ENCODE assay signal across 8 cellular contexts in the genomic region with DNA sequence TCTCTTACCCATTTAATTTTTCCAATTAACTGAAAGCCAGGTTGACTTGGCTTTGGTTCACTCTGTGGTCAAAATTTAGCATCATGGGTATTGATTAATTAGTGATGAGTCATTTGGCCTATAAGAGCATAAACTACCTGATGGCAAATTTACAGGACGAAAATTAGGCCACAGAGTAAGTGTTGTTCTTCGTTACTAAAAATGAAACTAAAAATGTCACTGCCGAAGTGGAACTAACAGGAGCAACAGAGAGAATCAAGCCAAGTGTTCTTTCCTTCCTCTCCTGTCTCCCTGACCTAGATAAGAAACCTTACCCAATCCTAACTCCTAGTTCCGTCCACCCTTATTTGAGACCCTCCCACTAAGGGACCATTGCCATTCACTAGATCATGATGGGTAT.
DNase-seq lines count a peak whose midpoint lies in the region; ATAC-seq, FAIRE-seq and TF ChIP-seq lines count a peak whose summit lies in the region.

No MANE protein-coding gene starts in this region.

- H3K27ac Mint-ChIP-seq in CD4-positive, alpha-beta T cell = peak overlapping the region; percentile 54
- peak overlapping the region in 1 of 2 donors; percentile 45 for H3K27ac Mint-ChIP-seq in activated naive CD4-positive, alpha-beta T cell treated with anti-CD3 and anti-CD28 coated beads, Interleukin-2, amount 50 U/mL, for 72 hours

- H3K9me3 Mint-ChIP-seq in CD4-positive, alpha-beta T cell = no peaks in the 10 kb centered on the region
- no peaks in the 10 kb centered on the region for H3K9me3 Mint-ChIP-seq in activated naive CD4-positive, alpha-beta T cell treated with anti-CD3 and anti-CD28 coated beads, Interleukin-2, amount 50 U/mL, for 72 hours

- no peak overlapping the region for H3K27ac ChIP-seq in CD4-positive, alpha-beta T cell (ENCODE audit: low read depth, low read length)

- POLR2A ChIA-PET in CD4-positive, alpha-beta T cell (lab: Charles Lee) = no interaction called here

- no peaks in the 10 kb centered on the region for H3K9me3 ChIP-seq in CD4-positive, alpha-beta T cell (ENCODE audit: control insufficient read depth, low read length)
- no peaks in the 10 kb centered on the region for H3K9me3 ChIP-seq in mononuclear cell (ENCODE audit: low read depth, low read length)

- no peaks in the 10 kb centered on the region for H3K27me3 ChIP-seq in CD4-positive, alpha-beta T cell (ENCODE audit: control insufficient read depth, insufficient read depth, low read length)
- H3K27me3 ChIP-seq in mononuclear cell (ENCODE audit: insufficient read depth, low read length) = no peaks in the 10 kb centered on the region

- no peak for TF ChIP-seq CTCF in CD4-positive, alpha-beta T cell (IDR thresholded peaks at IDR 0.05)

- intact Hi-C loops in CD4-positive, alpha-beta T cell (cut with DNase I, micrococcal nuclease) = no loop called here

- DNase-seq in CD4-positive, alpha-beta T cell = no peak
- DNase-seq in activated naive CD4-positive, alpha-beta T cell treated with anti-CD3 and anti-CD28 coated beads, Interleukin-2, amount 50 U/mL, for 72 hours (ENCODE audit: low spot score in 2 of 2) = no peak
- no peak for DNase-seq in effector CD8-positive, alpha-beta T cell (lab: John Stamatoyannopoulos, UW)
- no peak for DNase-seq in RCC 7860 (ENCODE audit: low spot score)
- DNase-seq in DMS 273 (lab: John Stamatoyannopoulos, UW; ENCODE audit: unreplicated experiment) = no peak

- H3K36me3 Mint-ChIP-seq in CD4-positive, alpha-beta T cell (ENCODE audit: low read depth) = no peaks in the 10 kb centered on the region
- no peaks in the 10 kb centered on the region for H3K36me3 Mint-ChIP-seq in activated naive CD4-positive, alpha-beta T cell treated with anti-CD3 and anti-CD28 coated beads, Interleukin-2, amount 50 U/mL, for 72 hours

- CTCF ChIA-PET in CD4-positive, alpha-beta T cell (lab: Charles Lee) = no interaction called here

- H3K4me3 ChIP-seq in mononuclear cell (ENCODE audit: low read length) = peak overlapping the region; percentile 17

- peaks cover 35% of the 10 kb centered on the region for H3K4me1 Mint-ChIP-seq in CD4-positive, alpha-beta T cell (ENCODE audit: low read depth)

- FAIRE-seq in RCC 7860 (lab: Jason Lieb, UNC) = no peak

- ATAC-seq in CD4-positive, alpha-beta T cell (ENCODE audit: poor library complexity) = no peak
- peak; percentile 87 for ATAC-seq in GM19463 (IDR thresholded peaks at IDR 0.05; ENCODE audit: unreplicated experiment)
- peak; percentile 91 for ATAC-seq in HG03469 (IDR thresholded peaks at IDR 0.05; ENCODE audit: unreplicated experiment)
- ATAC-seq in activated naive CD4-positive, alpha-beta T cell treated with anti-CD3 and anti-CD28 coated beads, Interleukin-2, amount 50 U/mL, for 72 hours = peak; percentile 50 to 58

- no peaks in the 10 kb centered on the region for H3K27me3 Mint-ChIP-seq in CD4-positive, alpha-beta T cell

- H3K4me3 Mint-ChIP-seq in CD4-positive, alpha-beta T cell = peak overlapping the region; percentile 69

- peaks cover 13% of the 10 kb centered on the region for H3K4me1 ChIP-seq in mononuclear cell (ENCODE audit: insufficient read depth, low read length)
